9 cellular contexts compared by ENCODE assay signal in the genomic region with DNA sequence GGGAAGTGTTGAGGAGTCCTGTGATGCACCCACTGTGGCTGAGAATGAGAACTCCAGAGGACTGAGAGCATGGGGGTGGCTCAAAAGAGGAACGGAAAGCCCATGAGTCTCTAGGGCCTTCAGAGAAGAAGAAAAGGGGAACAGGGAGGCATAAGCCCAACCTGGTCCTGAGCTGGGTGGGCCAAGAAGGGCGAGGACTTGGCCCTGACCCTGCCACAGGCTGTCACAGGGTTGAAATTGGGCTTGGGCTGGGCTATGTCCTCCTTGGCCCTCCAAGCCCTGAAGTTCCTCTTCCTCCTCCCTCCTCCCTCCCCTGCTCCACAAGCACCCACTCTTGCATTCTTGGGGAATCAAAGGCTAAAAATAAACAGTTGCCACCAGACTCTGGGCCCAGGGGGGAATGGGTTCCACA. TPM values are rescaled to one million over a fixed set of nuclear protein-coding genes. Genes with fewer than 3 reads are reported as not detected.
DNase-seq lines count a peak whose midpoint lies in the region; ATAC-seq and TF ChIP-seq lines count a peak whose summit lies in the region.
"Had no signal": no experiment of that assay in that cellular context is flagged by ENCODE, and none has a peak within 500 bp of the region (broad histone marks: within the 10 kb centered on the region; RNA-seq: fewer than 3 reads in every experiment).

No MANE protein-coding gene starts in this region.

- H3K4me1 ChIP-seq in cardiac muscle cell (ENCODE audit: low read depth) (peaks cover 40% of the 10 kb centered on the region), GM23248 (ENCODE audit: insufficient read depth) (no peaks in the 10 kb centered on the region)
- H3K4me1 ChIP-seq: neural progenitor cell had no signal

- no peaks in the 10 kb centered on the region for H3K9me3 Mint-ChIP-seq in activated T-cell treated with anti-CD3 and anti-CD28 coated beads, Interleukin-2, amount 50 U/mL, for 24 hours
- H3K9me3 Mint-ChIP-seq in activated CD4-positive, alpha-beta memory T cell treated with anti-CD3 and anti-CD28 coated beads, Interleukin-2, amount 10 ng/mL, durations not matched to agents 7 days and 5 days: no peaks in the 10 kb centered on the region

- H3K4me1 Mint-ChIP-seq in activated T-cell treated with anti-CD3 and anti-CD28 coated beads, Interleukin-2, amount 50 U/mL, for 24 hours (ENCODE audit: low read depth): no peaks in the 10 kb centered on the region
- H3K4me1 Mint-ChIP-seq in activated CD4-positive, alpha-beta memory T cell treated with anti-CD3 and anti-CD28 coated beads, Interleukin-2, amount 10 ng/mL, durations not matched to agents 7 days and 5 days: no peaks in the 10 kb centered on the region
- H3K4me1 Mint-ChIP-seq: neural progenitor cell had no signal

- H3K27me3 Mint-ChIP-seq in activated T-cell treated with anti-CD3 and anti-CD28 coated beads, Interleukin-2, amount 50 U/mL, for 24 hours: peaks cover 30% of the 10 kb centered on the region
- peaks cover 44% of the 10 kb centered on the region for H3K27me3 Mint-ChIP-seq in activated CD4-positive, alpha-beta memory T cell treated with anti-CD3 and anti-CD28 coated beads, Interleukin-2, amount 10 ng/mL, durations not matched to agents 7 days and 5 days

- POLR2A ChIA-PET in activated CD4-positive, alpha-beta memory T cell treated with anti-CD3 and anti-CD28 coated beads, Interleukin-2, amount 10 ng/mL, durations not matched to agents 7 days and 5 days (lab: Charles Lee): no interaction called here

- H3K36me3 Mint-ChIP-seq in activated T-cell treated with anti-CD3 and anti-CD28 coated beads, Interleukin-2, amount 50 U/mL, for 24 hours (ENCODE audit: low read depth): no peaks in the 10 kb centered on the region
- no peaks in the 10 kb centered on the region for H3K36me3 Mint-ChIP-seq in activated CD4-positive, alpha-beta memory T cell treated with anti-CD3 and anti-CD28 coated beads, Interleukin-2, amount 10 ng/mL, durations not matched to agents 7 days and 5 days (ENCODE audit: low read depth)
- H3K36me3 Mint-ChIP-seq: neural progenitor cell had no signal

- DNase-seq in CD1c-positive myeloid dendritic cell (ENCODE audit: extremely low spot score) (peak; percentile 95), cardiac muscle cell (ENCODE audit: low read depth in 1 of 2, low spot score in 1 of 2) (peak in 1 of 2 donors; percentile 47), GM23248 (no peak), HPDE6-E6E7 (ENCODE audit: extremely low spot score) (no peak)
- DNase-seq in activated T-cell treated with anti-CD3 and anti-CD28 coated beads, Interleukin-2, amount 50 U/mL, for 24 hours: no peak
- no peak for DNase-seq in activated CD4-positive, alpha-beta memory T cell treated with anti-CD3 and anti-CD28 coated beads, Interleukin-2, amount 10 ng/mL, durations not matched to agents 7 days and 5 days

- no peaks in the 10 kb centered on the region for H3K79me2 ChIP-seq in GM23248 (ENCODE audit: insufficient read depth)

- H3K4me2 ChIP-seq in GM23248 (ENCODE audit: unreplicated experiment): no peak overlapping the region
- H3K4me2 ChIP-seq: neural progenitor cell had no signal

- H4K20me1 ChIP-seq in GM23248 (ENCODE audit: insufficient read depth): no peaks in the 10 kb centered on the region

- no peak for TF ChIP-seq CTCF in cardiac muscle cell (IDR thresholded peaks at IDR 0.05; ENCODE audit: low read depth, low read length)

- no peaks in the 10 kb centered on the region for H3F3A ChIP-seq in GM23248 (ENCODE audit: insufficient read depth)

- H3K9me2 ChIP-seq in GM23248 (ENCODE audit: insufficient read depth): no peaks in the 10 kb centered on the region

- H3K27me3 ChIP-seq in cardiac muscle cell (no peaks in the 10 kb centered on the region), GM23248 (replicated peaks; ENCODE audit: insufficient read depth) (peaks cover 63% of the 10 kb centered on the region)

- peak; percentile 99 for ATAC-seq in GM21367 (IDR thresholded peaks at IDR 0.05; ENCODE audit: unreplicated experiment)
- ATAC-seq in HG03460 (IDR thresholded peaks at IDR 0.05; ENCODE audit: unreplicated experiment): peak; percentile 99

- no peak overlapping the region for H3K4me3 ChIP-seq in cardiac muscle cell
- no peak overlapping the region for H3K4me3 ChIP-seq in GM23248
- H3K4me3 ChIP-seq: neural progenitor cell had no signal

- H3K27ac ChIP-seq in cardiac muscle cell (peak overlapping the region; percentile 94), GM23248 (no peak overlapping the region)
- H3K27ac ChIP-seq: neural progenitor cell had no signal

- H3K9me3 ChIP-seq in cardiac muscle cell (ENCODE audit: low read depth) (no peaks in the 10 kb centered on the region), GM23248 (ENCODE audit: low read depth) (no peaks in the 10 kb centered on the region)

- 29 to 43% methylated on average over 2 of the region's 2 CpGs for WGBS in GM23248 (ENCODE audit: low coverage in 1 of 2, low lambda C conversion rate in 2 of 2, missing lambda C conversion rate in 2 of 2), 2 experiments

- no peak overlapping the region for H3K27ac Mint-ChIP-seq in activated T-cell treated with anti-CD3 and anti-CD28 coated beads, Interleukin-2, amount 50 U/mL, for 24 hours
- H3K27ac Mint-ChIP-seq in activated CD4-positive, alpha-beta memory T cell treated with anti-CD3 and anti-CD28 coated beads, Interleukin-2, amount 10 ng/mL, durations not matched to agents 7 days and 5 days: no peak overlapping the region
- H3K27ac Mint-ChIP-seq: neural progenitor cell had no signal

- in situ Hi-C loops in GM23248 (cut with MboI): no loop called here

- CTCF ChIA-PET in activated CD4-positive, alpha-beta memory T cell treated with anti-CD3 and anti-CD28 coated beads, Interleukin-2, amount 10 ng/mL, durations not matched to agents 7 days and 5 days (lab: Charles Lee): interaction anchor here (2.7 kb wide), 1 partner anchor 13 kb away, joined by 12 read pairs; no protein-coding TSS in a partner anchor

- H2AFZ ChIP-seq in GM23248: no peak overlapping the region
- H2AFZ ChIP-seq: neural progenitor cell had no signal

- no peaks in the 10 kb centered on the region for H3K36me3 ChIP-seq in cardiac muscle cell
- no peaks in the 10 kb centered on the region for H3K36me3 ChIP-seq in GM23248 (ENCODE audit: low read depth)
- H3K36me3 ChIP-seq: neural progenitor cell had no signal

- no peak overlapping the region for H3K4me3 Mint-ChIP-seq in activated T-cell treated with anti-CD3 and anti-CD28 coated beads, Interleukin-2, amount 50 U/mL, for 24 hours
- H3K4me3 Mint-ChIP-seq in activated CD4-positive, alpha-beta memory T cell treated with anti-CD3 and anti-CD28 coated beads, Interleukin-2, amount 10 ng/mL, durations not matched to agents 7 days and 5 days: no peak overlapping the region
- H3K4me3 Mint-ChIP-seq: neural progenitor cell had no signal

- no peak overlapping the region for H3K9ac ChIP-seq in GM23248
- H3K9ac ChIP-seq: neural progenitor cell had no signal

RNA-seq across cellular contexts. Expression of gene PPARGC1B, which starts 49.3 kb away (rescaled TPM):
- 4.2 and 5.4 TPM in 2 replicates for total RNA-seq in cardiac muscle cell
- polyA plus RNA-seq in cardiac muscle cell (4.1 and 7.9 TPM in 2 replicates), GM23248 (2016; fragmentation: Nextera tagmentation; extraction: Ambion mirVana) (0.05 and 0.13 TPM in 2 replicates)
- under 0.01 TPM in 1 of 2 replicates, not detected in the other for total RNA-seq in GM23248 (2014; rRNA removed; shearing (Covaris generic))
- 1 to 10 TPM; 2.7 to 2.8 TPM for total RNA-seq in activated CD4-positive, alpha-beta memory T cell treated with anti-CD3 and anti-CD28 coated beads, Interleukin-2, amount 10 ng/mL, durations not matched to agents 7 days and 5 days
